21 cellular contexts compared by ENCODE assay signal in the genomic region with DNA sequence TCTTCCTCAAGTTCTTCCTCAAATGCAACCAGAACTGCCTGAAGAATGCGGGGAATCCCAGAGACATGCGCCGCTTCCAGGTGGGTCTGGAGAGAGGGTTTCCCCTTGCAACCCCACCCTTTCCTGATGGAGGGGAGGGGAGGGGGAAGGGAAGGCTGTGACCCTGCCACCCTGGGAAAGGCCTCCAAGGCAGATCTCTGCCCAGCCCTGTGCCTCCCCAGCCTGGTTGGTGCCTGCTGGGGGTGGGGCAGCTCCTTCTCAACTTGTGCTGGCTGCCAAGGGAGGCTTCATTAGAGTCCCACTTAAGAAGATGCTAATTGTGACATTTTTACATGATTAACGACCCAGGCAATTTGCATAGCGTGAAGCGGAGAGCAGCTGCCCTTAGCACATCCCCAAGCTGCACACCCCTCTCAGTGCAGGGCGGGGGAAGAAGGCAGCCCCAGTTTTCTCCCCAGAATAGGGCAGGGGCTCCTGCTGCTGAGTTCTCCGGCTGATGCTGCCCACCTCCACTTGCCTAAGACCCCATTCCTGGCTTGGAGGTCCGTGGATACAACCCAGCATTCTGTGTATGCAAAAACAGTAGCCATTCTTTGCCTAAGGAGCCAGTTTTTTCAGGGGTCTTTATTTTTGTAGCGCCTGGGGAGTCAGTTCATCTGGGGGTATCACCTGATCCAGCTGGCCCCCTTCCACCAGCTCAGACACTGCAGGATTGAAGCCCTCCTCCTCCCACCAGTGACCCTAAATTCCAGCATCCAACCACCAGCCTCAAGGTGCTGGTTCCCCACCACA.
A peak's percentile ranks its signal among the peaks of the same experiment; 100 is the strongest.
DNase-seq lines count a peak whose midpoint lies in the region; ATAC-seq, FAIRE-seq and TF ChIP-seq lines count a peak whose summit lies in the region.
"Had no signal": no experiment of that assay in that cellular context is flagged by ENCODE, and none has a peak within 500 bp of the region (broad histone marks: within the 10 kb centered on the region; RNA-seq: fewer than 3 reads in every experiment).

No MANE protein-coding gene starts in this region.

- DNase-seq in DMS 273 (lab: John Stamatoyannopoulos, UW; ENCODE audit: unreplicated experiment) (peak; percentile 26), DMS 273 treated with DMSO at 0.1 percent for 48 hours (lab: John Stamatoyannopoulos, UW) (no peak), GM20000 (ENCODE audit: low spot score) (peak; percentile 38), RPMI8226 (peak; percentile 22), islet precursor cell (peak; percentile 58), HTR-8/SVneo (ENCODE audit: insufficient read length, low spot score) (no peak)
- DNase-seq in stimulated activated CD4-positive, alpha-beta T cell treated with anti-CD3 and anti-CD28 coated beads, Interleukin-12 subunit alpha, Interleukin-12 subunit beta, amount 100 ng/mL, for 4 hours = no peak
- DNase-seq: activated CD4-positive, alpha-beta T cell treated with anti-CD3 and anti-CD28 coated beads for 1 hour; activated naive CD4-positive, alpha-beta T cell treated with anti-CD3 and anti-CD28 coated beads for 36 hours; amygdala; MV-4-11; NCI-H2081 treated with DMSO at 0.1 percent for 48 hours; NCI-H510A treated with DMSO at 0.1 percent for 48 hours; OCI-M1; SHP77; stimulated activated CD4-positive, alpha-beta T cell treated with anti-CD3 and anti-CD28 coated beads, Interleukin-4, amount 100 ng/mL, for 4 hours; trophoblast cell had no signal

- ATAC-seq in HG03139 (IDR thresholded peaks at IDR 0.05; ENCODE audit: unreplicated experiment) = no peak
- ATAC-seq: heart right ventricle had no signal

- no peak for FAIRE-seq in HTR-8/SVneo (lab: Jason Lieb, UNC)
- FAIRE-seq: endothelial cell of umbilical vein, keratinocyte had no signal

- no peak for TF ChIP-seq CTCF in GM20000 (IDR thresholded peaks at IDR 0.05; ENCODE audit: extremely low read depth, missing control alignments)

Comparison
In these comparisons a context has a peak if more than half of its experiments do, and no peak if none do; other contexts are left out.
1. DNase-seq: peak in DMS 273 (single experiment), GM20000 (single experiment), RPMI8226 (single experiment) and islet precursor cell (single experiment); none in DMS 273 treated with DMSO at 0.1 percent for 48 hours (single experiment), HTR-8/SVneo (single experiment) and stimulated activated CD4-positive, alpha-beta T cell treated with anti-CD3 and anti-CD28 coated beads, Interleukin-12 subunit alpha, Interleukin-12 subunit beta, amount 100 ng/mL, for 4 hours (single experiment).